ENCODE assay signal across 16 cellular contexts in the genomic region with DNA sequence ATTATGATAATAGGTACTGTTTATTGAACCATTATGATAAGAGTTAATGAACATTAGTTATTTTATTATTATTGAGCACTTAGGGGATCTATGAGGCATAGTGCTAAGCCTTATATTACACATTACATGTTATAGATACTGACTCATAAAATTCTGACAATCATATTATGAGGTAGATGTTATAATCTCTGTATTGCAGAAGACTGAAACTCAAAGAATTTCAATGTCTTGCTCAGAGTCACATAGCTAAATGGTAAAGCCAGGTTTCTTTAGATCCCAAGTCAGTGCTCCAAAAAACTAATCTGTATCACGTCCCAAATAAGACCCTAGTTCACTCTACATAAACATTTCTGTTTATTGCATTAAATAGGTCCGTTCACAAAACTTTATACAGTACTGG.
A peak's percentile ranks its signal among the peaks of the same experiment; 100 is the strongest.
DNase-seq lines count a peak whose midpoint lies in the region; ATAC-seq and TF ChIP-seq lines count a peak whose summit lies in the region.
"Had no signal": no experiment of that assay in that cellular context is flagged by ENCODE, and none has a peak within 500 bp of the region (broad histone marks: within the 10 kb centered on the region; RNA-seq: fewer than 3 reads in every experiment).

No MANE protein-coding gene starts in this region.

- no peaks in the 10 kb centered on the region for H3K9me2 ChIP-seq in HCT116 (ENCODE audit: insufficient read depth)

- BruUV-seq in HCT116 (replicated peaks; lab: Mats Ljungman, UMichigan), result no TSS peak

- no peak for TF ChIP-seq POLR2A in HCT116 (IDR thresholded peaks at IDR 0.05; ENCODE audit: borderline replicate concordance, extremely low read depth, insufficient read depth, insufficient read length)

- H3K9me3 Mint-ChIP-seq in activated CD8-positive, alpha-beta T cell treated with anti-CD3 and anti-CD28 coated beads for 36 hours, result no peaks in the 10 kb centered on the region
- H3K9me3 Mint-ChIP-seq: CD14-positive monocyte; CD4-positive, alpha-beta memory T cell had no signal

- no peaks in the 10 kb centered on the region for H3K27me3 ChIP-seq in HCT116 (ENCODE audit: insufficient read depth, low read length)
- no peaks in the 10 kb centered on the region for H3K27me3 ChIP-seq in SJSA1 (replicated peaks)
- H3K27me3 ChIP-seq in foreskin keratinocyte, result no peaks in the 10 kb centered on the region
- H3K27me3 ChIP-seq: BLaER1 had no signal

- no peak overlapping the region for H3K9ac ChIP-seq in HCT116 (ENCODE audit: low read length)
- H3K9ac ChIP-seq: BLaER1 had no signal

- TF ChIP-seq CTCF in HCT116 (IDR thresholded peaks at IDR 0.05 in 2 of 3, conservative IDR thresholded peaks at IDR 0.05 in 1 of 3; ENCODE audit: borderline replicate concordance in 1 of 3, insufficient read depth in 1 of 3, low read depth in 2 of 3, low read length in 2 of 3) (no peak), foreskin keratinocyte (conservative IDR thresholded peaks at IDR 0.05) (no peak)
- no peak for TF ChIP-seq CTCF in activated CD8-positive, alpha-beta T cell treated with anti-CD3 and anti-CD28 coated beads for 36 hours (IDR thresholded peaks at IDR 0.05)

- CTCF ChIA-PET in HCT116 (lab: Charles Lee), result no interaction called here
- CTCF ChIA-PET in activated CD8-positive, alpha-beta T cell treated with anti-CD3 and anti-CD28 coated beads for 36 hours (lab: Charles Lee), result no interaction called here

- H3K4me1 Mint-ChIP-seq in activated CD8-positive, alpha-beta T cell treated with anti-CD3 and anti-CD28 coated beads for 36 hours (ENCODE audit: low read depth), result no peaks in the 10 kb centered on the region
- H3K4me1 Mint-ChIP-seq: CD4-positive, alpha-beta memory T cell; IgD-negative memory B cell had no signal

- peaks cover 0 to 3% of the 10 kb centered on the region in 2 experiments; a peak in 1 of 4 replicates for H3K4me1 ChIP-seq in HCT116 (ENCODE audit: control insufficient read depth in 1 of 2, insufficient read depth in 2 of 2, low read length in 2 of 2)
- H3K4me1 ChIP-seq in SJSA1 (replicated peaks), result peaks cover 25% of the 10 kb centered on the region
- peaks cover 6% of the 10 kb centered on the region for H3K4me1 ChIP-seq in foreskin keratinocyte
- H3K4me1 ChIP-seq: BLaER1 had no signal

- no peaks in the 10 kb centered on the region for H4K20me1 ChIP-seq in HCT116 (ENCODE audit: insufficient read depth)
- H4K20me1 ChIP-seq: BLaER1 had no signal

- H3K36me3 Mint-ChIP-seq in activated CD8-positive, alpha-beta T cell treated with anti-CD3 and anti-CD28 coated beads for 36 hours (ENCODE audit: low read depth), result no peaks in the 10 kb centered on the region
- H3K36me3 Mint-ChIP-seq: CD14-positive monocyte; CD4-positive, alpha-beta memory T cell; IgD-negative memory B cell had no signal

- no peak for ATAC-seq in HCT116
- ATAC-seq in foreskin keratinocyte, result peak; percentile 58
- ATAC-seq in HG03521 (IDR thresholded peaks at IDR 0.05; ENCODE audit: unreplicated experiment), result no peak
- no peak for ATAC-seq in activated CD8-positive, alpha-beta T cell treated with anti-CD3 and anti-CD28 coated beads for 36 hours
- ATAC-seq: HepG2 had no signal

- intact Hi-C loops in HCT116 (cut with micrococcal nuclease), result no loop called here
- intact Hi-C loops in activated CD8-positive, alpha-beta T cell treated with anti-CD3 and anti-CD28 coated beads for 36 hours (cut with micrococcal nuclease), result no loop called here

- H3K4me3 ChIP-seq in HCT116 (replicated peaks in 1 of 2; ENCODE audit: low read depth in 1 of 2, low read length in 2 of 2), result no peak overlapping the region
- H3K4me3 ChIP-seq in SJSA1, result no peak overlapping the region
- H3K4me3 ChIP-seq: BLaER1 had no signal

- H3K36me3 ChIP-seq in HCT116 (ENCODE audit: control insufficient read depth in 1 of 2, insufficient read depth in 2 of 2, low read length in 2 of 2), result no peaks in the 10 kb centered on the region
- no peaks in the 10 kb centered on the region for H3K36me3 ChIP-seq in SJSA1
- H3K36me3 ChIP-seq: BLaER1 had no signal

- no peaks in the 10 kb centered on the region for H3K27me3 Mint-ChIP-seq in activated CD8-positive, alpha-beta T cell treated with anti-CD3 and anti-CD28 coated beads for 36 hours
- H3K27me3 Mint-ChIP-seq: CD4-positive, alpha-beta memory T cell; IgD-negative memory B cell had no signal

- RAD21 ChIA-PET in HCT116 (lab: Charles Lee; ENCODE audit: low non-redundant PET in 1 of 2, low total read pairs in 2 of 2, uncharacterized antibody in 2 of 2, unreplicated experiment in 2 of 2), result no interaction called here

- DNase-seq in HCT116 (ENCODE audit: low read depth, low spot score), result no peak
- DNase-seq in SJSA1 (ENCODE audit: low read depth in 1 of 2, low spot score in 2 of 2), result no peak
- DNase-seq in foreskin keratinocyte, result peak in 1 of 2 donors; percentile 10
- no peak for DNase-seq in NCI-H510A treated with DMSO at 0.1 percent for 48 hours (lab: John Stamatoyannopoulos, UW)
- DNase-seq in activated CD8-positive, alpha-beta T cell treated with anti-CD3 and anti-CD28 coated beads for 36 hours, result no peak
- no peak for DNase-seq in central memory CD4-positive, alpha-beta T cell
- DNase-seq: CD4-positive, alpha-beta memory T cell; DMS153; DMS79; GF-D8; GOT3 had no signal

- H3K4me2 ChIP-seq in HCT116 (ENCODE audit: low read length), result 0 out of 2 replicates have a peak overlapping the region, but pooled peaks have one; percentile 23
- H3K4me2 ChIP-seq: BLaER1 had no signal

- no peaks in the 10 kb centered on the region for H3K79me2 ChIP-seq in HCT116 (ENCODE audit: insufficient read depth, low read length)

- H2AFZ ChIP-seq in HCT116 (ENCODE audit: low read depth, low read length, poor library complexity, severe bottlenecking), result no peak overlapping the region

- POLR2A ChIA-PET in HCT116 (lab: Charles Lee), result no interaction called here
- POLR2A ChIA-PET in activated CD8-positive, alpha-beta T cell treated with anti-CD3 and anti-CD28 coated beads for 36 hours (lab: Charles Lee), result no interaction called here

- H3K9me3 ChIP-seq in HCT116 (ENCODE audit: control insufficient read depth in 1 of 2, insufficient read depth in 1 of 2, low read depth in 1 of 2, low read length in 2 of 2) (no peaks in the 10 kb centered on the region), SJSA1 (replicated peaks) (no peaks in the 10 kb centered on the region)
- H3K9me3 ChIP-seq: BLaER1 had no signal

- H3K27ac ChIP-seq in HCT116 (ENCODE audit: low read depth, low read length) (no peak overlapping the region), SJSA1 (peak overlapping the region; percentile 93), foreskin keratinocyte (no peak overlapping the region)
- H3K27ac ChIP-seq: BLaER1 had no signal

- no peak overlapping the region for H3K27ac Mint-ChIP-seq in activated CD8-positive, alpha-beta T cell treated with anti-CD3 and anti-CD28 coated beads for 36 hours
- H3K27ac Mint-ChIP-seq: CD14-positive monocyte; CD4-positive, alpha-beta memory T cell; IgD-negative memory B cell had no signal

- no peak overlapping the region for H3K4me3 Mint-ChIP-seq in activated CD8-positive, alpha-beta T cell treated with anti-CD3 and anti-CD28 coated beads for 36 hours
- H3K4me3 Mint-ChIP-seq: CD14-positive monocyte; CD4-positive, alpha-beta memory T cell; IgD-negative memory B cell had no signal

- TF ChIP-seq RAD21 in HCT116 (IDR thresholded peaks at IDR 0.05; ENCODE audit: low read depth), result no peak

TF ChIP-seq in HCT116, 20 proteins besides CTCF, POLR2A, EP300 and RAD21:
- TF ChIP-seq JUND (IDR thresholded peaks at IDR 0.05) (no peak), FOSL1 (IDR thresholded peaks at IDR 0.05; ENCODE audit: low read depth) (no peak), CBX3 (IDR thresholded peaks at IDR 0.05; ENCODE audit: low read depth) (no peak), SP1 (IDR thresholded peaks at IDR 0.05; ENCODE audit: low read depth) (no peak), EZH2phosphoT487 (IDR thresholded peaks at IDR 0.05; ENCODE audit: borderline replicate concordance) (no peak), EGR1 (IDR thresholded peaks at IDR 0.05; ENCODE audit: low read depth) (no peak), EZH2 (IDR thresholded peaks at IDR 0.05) (no peak)
- TF ChIP-seq, protein P1, sequence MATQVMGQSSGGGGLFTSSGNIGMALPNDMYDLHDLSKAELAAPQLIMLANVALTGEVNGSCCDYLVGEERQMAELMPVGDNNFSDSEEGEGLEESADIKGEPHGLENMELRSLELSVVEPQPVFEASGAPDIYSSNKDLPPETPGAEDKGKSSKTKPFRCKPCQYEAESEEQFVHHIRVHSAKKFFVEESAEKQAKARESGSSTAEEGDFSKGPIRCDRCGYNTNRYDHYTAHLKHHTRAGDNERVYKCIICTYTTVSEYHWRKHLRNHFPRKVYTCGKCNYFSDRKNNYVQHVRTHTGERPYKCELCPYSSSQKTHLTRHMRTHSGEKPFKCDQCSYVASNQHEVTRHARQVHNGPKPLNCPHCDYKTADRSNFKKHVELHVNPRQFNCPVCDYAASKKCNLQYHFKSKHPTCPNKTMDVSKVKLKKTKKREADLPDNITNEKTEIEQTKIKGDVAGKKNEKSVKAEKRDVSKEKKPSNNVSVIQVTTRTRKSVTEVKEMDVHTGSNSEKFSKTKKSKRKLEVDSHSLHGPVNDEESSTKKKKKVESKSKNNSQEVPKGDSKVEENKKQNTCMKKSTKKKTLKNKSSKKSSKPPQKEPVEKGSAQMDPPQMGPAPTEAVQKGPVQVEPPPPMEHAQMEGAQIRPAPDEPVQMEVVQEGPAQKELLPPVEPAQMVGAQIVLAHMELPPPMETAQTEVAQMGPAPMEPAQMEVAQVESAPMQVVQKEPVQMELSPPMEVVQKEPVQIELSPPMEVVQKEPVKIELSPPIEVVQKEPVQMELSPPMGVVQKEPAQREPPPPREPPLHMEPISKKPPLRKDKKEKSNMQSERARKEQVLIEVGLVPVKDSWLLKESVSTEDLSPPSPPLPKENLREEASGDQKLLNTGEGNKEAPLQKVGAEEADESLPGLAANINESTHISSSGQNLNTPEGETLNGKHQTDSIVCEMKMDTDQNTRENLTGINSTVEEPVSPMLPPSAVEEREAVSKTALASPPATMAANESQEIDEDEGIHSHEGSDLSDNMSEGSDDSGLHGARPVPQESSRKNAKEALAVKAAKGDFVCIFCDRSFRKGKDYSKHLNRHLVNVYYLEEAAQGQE (IDR thresholded peaks at IDR 0.05; ENCODE audit: low read depth), result no peak
